ENCODE assay signal across 10 cellular contexts in the genomic region with DNA sequence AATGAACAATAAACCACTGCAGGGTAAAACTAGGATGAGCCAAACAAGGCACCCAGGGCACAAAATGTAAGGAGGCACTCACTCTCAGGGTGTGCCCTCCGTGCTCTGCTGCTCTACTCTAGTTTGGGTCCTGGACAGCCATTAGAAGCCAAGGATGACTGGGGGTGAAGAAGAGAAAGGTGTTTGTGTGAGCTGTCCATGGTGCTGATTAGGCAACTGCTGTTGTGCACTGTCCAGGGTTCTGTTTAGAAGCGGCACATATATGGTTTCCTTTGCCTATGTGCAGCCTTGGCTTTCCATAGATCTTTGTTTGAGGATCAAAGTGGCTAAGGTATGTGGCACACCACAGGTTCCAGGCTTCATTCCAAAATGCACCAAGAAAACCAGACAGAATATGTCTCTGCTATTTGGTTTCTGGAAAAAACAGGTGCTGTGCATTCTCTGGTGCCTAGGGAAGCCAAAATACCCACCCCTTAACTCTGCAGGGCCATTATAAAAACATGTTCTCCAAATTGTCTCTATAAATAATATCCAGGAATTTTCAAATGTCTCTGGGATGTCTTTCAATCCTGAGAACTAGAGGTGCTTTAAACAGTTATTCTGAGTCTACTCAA.
A peak's percentile ranks its signal among the peaks of the same experiment; 100 is the strongest.
DNase-seq lines count a peak whose midpoint lies in the region; ATAC-seq, FAIRE-seq and TF ChIP-seq lines count a peak whose summit lies in the region.
"Had no signal": no experiment of that assay in that cellular context is flagged by ENCODE, and none has a peak within 500 bp of the region (broad histone marks: within the 10 kb centered on the region; RNA-seq: fewer than 3 reads in every experiment).

No MANE protein-coding gene starts in this region.

- no peak overlapping the region for H3K4me3 Mint-ChIP-seq in activated CD4-positive, alpha-beta T cell treated with anti-CD3 and anti-CD28 coated beads, Interleukin-2, amount 10 ng/mL, durations not matched to agents 7 days and 5 days
- H3K4me3 Mint-ChIP-seq in endothelial cell (ENCODE audit: unreplicated experiment) = no peak overlapping the region

- CTCF ChIA-PET in activated CD4-positive, alpha-beta T cell treated with anti-CD3 and anti-CD28 coated beads, Interleukin-2, amount 10 ng/mL, durations not matched to agents 7 days and 5 days (lab: Charles Lee) = no interaction called here

- H3K9me3 Mint-ChIP-seq in activated CD4-positive, alpha-beta T cell treated with anti-CD3 and anti-CD28 coated beads, Interleukin-2, amount 10 ng/mL, durations not matched to agents 7 days and 5 days = peaks cover 4% of the 10 kb centered on the region
- no peaks in the 10 kb centered on the region for H3K9me3 Mint-ChIP-seq in endothelial cell (ENCODE audit: unreplicated experiment)

- DNase-seq in activated CD4-positive, alpha-beta T cell treated with anti-CD3 and anti-CD28 coated beads, Interleukin-2, amount 10 ng/mL, durations not matched to agents 7 days and 5 days = peak; percentile 50
- no peak for DNase-seq in activated CD4-positive, alpha-beta T cell treated with anti-CD3 and anti-CD28 coated beads, Interleukin-2, amount 50 U/mL, for 1 hour
- DNase-seq in OCI-M1 (lab: John Stamatoyannopoulos, UW) (peak; percentile 45), endothelial cell (ENCODE audit: low spot score) (peak; percentile 58), small intestine (peak; percentile 12), omental fat pad (ENCODE audit: low spot score) (no peak), NCI-H146 treated with DMSO at 0.1 percent for 48 hours (lab: John Stamatoyannopoulos, UW; ENCODE audit: unreplicated experiment) (no peak), GF-D8 (lab: John Stamatoyannopoulos, UW) (no peak)
- DNase-seq: NCI-H2029, psoas muscle had no signal

- POLR2A ChIA-PET in activated CD4-positive, alpha-beta T cell treated with anti-CD3 and anti-CD28 coated beads, Interleukin-2, amount 10 ng/mL, durations not matched to agents 7 days and 5 days (lab: Charles Lee) = no interaction called here

- no peak overlapping the region for H3K27ac ChIP-seq in small intestine (ENCODE audit: low read depth in 1 of 2, low read length in 1 of 2)
- H3K27ac ChIP-seq: psoas muscle had no signal

- no peaks in the 10 kb centered on the region for H3K27me3 Mint-ChIP-seq in activated CD4-positive, alpha-beta T cell treated with anti-CD3 and anti-CD28 coated beads, Interleukin-2, amount 10 ng/mL, durations not matched to agents 7 days and 5 days
- H3K27me3 Mint-ChIP-seq in endothelial cell (ENCODE audit: unreplicated experiment) = no peaks in the 10 kb centered on the region

- no peaks in the 10 kb centered on the region for H3K4me1 ChIP-seq in small intestine (ENCODE audit: control insufficient read depth in 2 of 2, insufficient read depth in 1 of 2, low read depth in 1 of 2, low read length in 1 of 2)
- H3K4me1 ChIP-seq: psoas muscle had no signal

- no peak for TF ChIP-seq CTCF in endothelial cell (IDR thresholded peaks at IDR 0.05; ENCODE audit: unreplicated experiment)
- TF ChIP-seq CTCF in omental fat pad (IDR thresholded peaks at IDR 0.05) = no peak

- H3K27me3 ChIP-seq in small intestine (ENCODE audit: control insufficient read depth in 2 of 2, insufficient read depth in 2 of 2, low read length in 2 of 2) = no peaks in the 10 kb centered on the region

- WGBS in small intestine, 3 donors = 14 to 32% (median 26%) methylated on average over 2 of the region's 2 CpGs

- H3K36me3 ChIP-seq in small intestine (ENCODE audit: control insufficient read depth in 2 of 2, insufficient read depth in 2 of 2, low read length in 2 of 2) = no peaks in the 10 kb centered on the region

- no peaks in the 10 kb centered on the region for H3K36me3 Mint-ChIP-seq in activated CD4-positive, alpha-beta T cell treated with anti-CD3 and anti-CD28 coated beads, Interleukin-2, amount 10 ng/mL, durations not matched to agents 7 days and 5 days (ENCODE audit: low read depth)
- no peaks in the 10 kb centered on the region for H3K36me3 Mint-ChIP-seq in endothelial cell (ENCODE audit: low read depth, unreplicated experiment)

- H3K4me1 Mint-ChIP-seq in activated CD4-positive, alpha-beta T cell treated with anti-CD3 and anti-CD28 coated beads, Interleukin-2, amount 10 ng/mL, durations not matched to agents 7 days and 5 days = no peaks in the 10 kb centered on the region
- H3K4me1 Mint-ChIP-seq in endothelial cell (ENCODE audit: unreplicated experiment) = no peaks in the 10 kb centered on the region

- H3K27ac Mint-ChIP-seq in activated CD4-positive, alpha-beta T cell treated with anti-CD3 and anti-CD28 coated beads, Interleukin-2, amount 10 ng/mL, durations not matched to agents 7 days and 5 days = no peak overlapping the region
- H3K27ac Mint-ChIP-seq in endothelial cell (ENCODE audit: unreplicated experiment) = no peak overlapping the region

- no peak for ATAC-seq in omental fat pad (ENCODE audit: low FRiP score)
- ATAC-seq: psoas muscle had no signal

- no peak overlapping the region for H3K4me3 ChIP-seq in small intestine (ENCODE audit: low read depth in 1 of 2, low read length in 2 of 2)
- H3K4me3 ChIP-seq: psoas muscle had no signal

- no peak for FAIRE-seq in small intestine (lab: Jason Lieb, UNC)

- no peaks in the 10 kb centered on the region for H3K9me3 ChIP-seq in small intestine (ENCODE audit: control insufficient read depth, low read depth)
- H3K9me3 ChIP-seq: psoas muscle had no signal

Comparison
In these comparisons a context has a peak if more than half of its experiments do, and no peak if none do; other contexts are left out.
1. DNase-seq: peak in activated CD4-positive, alpha-beta T cell treated with anti-CD3 and anti-CD28 coated beads, Interleukin-2, amount 10 ng/mL, durations not matched to agents 7 days and 5 days (single experiment), OCI-M1 (single experiment), endothelial cell (single experiment) and small intestine (single experiment); none in activated CD4-positive, alpha-beta T cell treated with anti-CD3 and anti-CD28 coated beads, Interleukin-2, amount 50 U/mL, for 1 hour (single experiment), omental fat pad (single experiment), NCI-H146 treated with DMSO at 0.1 percent for 48 hours (single experiment) and GF-D8 (single experiment).